ENCODE assay signal across 5 cellular contexts in the genomic region with DNA sequence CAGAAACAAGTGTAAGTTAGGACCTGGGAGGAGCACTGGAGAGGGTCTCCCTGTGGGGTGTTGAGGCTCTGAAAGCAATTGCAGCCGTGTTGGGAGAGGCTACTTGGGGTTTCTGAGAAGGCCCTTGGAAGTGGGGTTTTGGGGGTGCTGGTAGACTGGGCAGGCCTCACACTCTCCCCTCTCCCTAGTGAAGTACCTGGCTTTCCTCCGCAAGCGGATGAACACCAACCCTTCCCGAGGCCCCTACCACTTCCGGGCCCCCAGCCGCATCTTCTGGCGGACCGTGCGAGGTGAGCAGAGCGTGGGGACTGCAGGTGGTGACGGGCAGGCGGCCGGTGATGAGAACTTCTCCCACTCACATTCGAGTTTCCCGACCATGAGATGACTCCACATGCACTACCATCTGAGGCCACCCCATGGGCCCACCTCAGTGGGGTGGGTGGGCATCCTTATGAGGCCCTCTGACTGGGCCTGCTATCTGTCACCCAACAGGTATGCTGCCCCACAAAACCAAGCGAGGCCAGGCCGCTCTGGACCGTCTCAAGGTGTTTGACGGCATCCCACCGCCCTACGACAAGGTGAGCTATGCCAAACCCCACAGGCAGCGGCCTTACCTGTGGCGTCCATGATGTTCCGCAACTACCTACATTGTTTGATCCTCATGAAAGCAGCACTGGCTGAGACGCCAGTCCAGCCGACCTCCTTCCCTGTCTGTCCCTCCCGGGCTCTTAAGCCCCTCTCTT. TPM values are rescaled to one million over a fixed set of nuclear protein-coding genes. Genes with fewer than 3 reads are reported as not detected.
DNase-seq lines count a peak whose midpoint lies in the region; ATAC-seq, FAIRE-seq and TF ChIP-seq lines count a peak whose summit lies in the region.
"Had no signal": no experiment of that assay in that cellular context is flagged by ENCODE, and none has a peak within 500 bp of the region (broad histone marks: within the 10 kb centered on the region; RNA-seq: fewer than 3 reads in every experiment).

No MANE protein-coding gene starts in this region.

- 85% methylated on average over 23 of the region's 27 CpGs for WGBS in K562 (ENCODE audit: insufficient coverage, low coverage, missing lambda C conversion rate)
- 87 to 92% methylated on average over 15 to 27 of the region's 27 CpGs for WGBS in thyroid gland, 2 donors

- FAIRE-seq in K562 (lab: Jason Lieb, UNC) = no peak

- peaks cover 3% of the 10 kb centered on the region for H3K9me1 ChIP-seq in K562 (ENCODE audit: control insufficient read depth, insufficient read depth, low read length)

- peak overlapping the region; percentile 99 for H3K4me3 ChIP-seq in CD4-positive, CD25-positive, alpha-beta regulatory T cell (ENCODE audit: low read depth, low read length)
- peak overlapping the region; percentile 100 for H3K4me3 ChIP-seq in K562
- peak overlapping the region in 1 of 3 donors; percentile 85 for H3K4me3 ChIP-seq in thyroid gland (replicated peaks in 1 of 3)

- BruUV-seq in K562 (replicated peaks; lab: Mats Ljungman, UMichigan) = no TSS peak

- CTCF ChIA-PET in K562 (lab: Yijun Ruan, JAX; ENCODE audit: low intra/inter-chr PET ratio) = no interaction called here

- peak overlapping the region; percentile 79 for H3K27ac ChIP-seq in CD4-positive, CD25-positive, alpha-beta regulatory T cell (ENCODE audit: insufficient read depth, low read length, poor library complexity, severe bottlenecking)
- H3K27ac ChIP-seq in K562 (ENCODE audit: extremely low read depth, low read depth, low read length) (peak overlapping the region; percentile 99), thyroid gland (no peak overlapping the region)

- in situ Hi-C loops in K562 (cut with MboI) = loop anchor here (10.0 kb wide), 1 partner anchor 384 kb away; the partner anchor contains the start of genes AKT1S1 and TBC1D17

- peak overlapping the region; percentile 73 to 98 (median 85) for H3K27ac Mint-ChIP-seq in CD4-positive, CD25-positive, alpha-beta regulatory T cell

- intact Hi-C loops in K562 (cut with micrococcal nuclease) = no loop called here
- intact Hi-C loops in thyroid gland (cut with DNase I) = no loop called here

- TF ChIP-seq RAD21 in K562 (CRISPR knock-in tag; conservative IDR thresholded peaks at IDR 0.05 in 1 of 2, IDR thresholded peaks at IDR 0.05 in 1 of 2) = no peak

- TF ChIP-seq EP300 in K562 (IDR thresholded peaks at IDR 0.05; ENCODE audit: low read length) = no peak

- TF ChIP-seq POLR2A in K562 (conservative IDR thresholded peaks at IDR 0.05) (peak; percentile 54; the same call in 1 of the 2 replicates), thyroid gland (IDR thresholded peaks at IDR 0.05) (no peak)

- TF ChIP-seq CTCF in K562 (IDR thresholded peaks at IDR 0.05 in 2 of 3, conservative IDR thresholded peaks at IDR 0.05 in 1 of 3; ENCODE audit: insufficient read depth in 2 of 3, low read depth in 1 of 3, low read length in 3 of 3) (no peak), thyroid gland (IDR thresholded peaks at IDR 0.05) (no peak)

- peaks cover 30% of the 10 kb centered on the region for H4K20me1 ChIP-seq in K562 (replicated peaks; ENCODE audit: control insufficient read depth, insufficient read depth, low read length)

- DNase-seq in CD4-positive, CD25-positive, alpha-beta regulatory T cell = no peak
- DNase-seq in K562 (ENCODE audit: extremely low read depth in 1 of 4, low spot score in 3 of 4) (peak in 2 of 4 experiments; percentile 32 to 35), thyroid gland (no peak)

- H3K27me3 ChIP-seq in CD4-positive, CD25-positive, alpha-beta regulatory T cell (ENCODE audit: control insufficient read depth, insufficient read depth, low read length) = no peaks in the 10 kb centered on the region
- H3K27me3 ChIP-seq in K562 (ENCODE audit: control insufficient read depth in 2 of 2, insufficient read depth in 2 of 2, low read length in 2 of 2) (no peaks in the 10 kb centered on the region), thyroid gland (no peaks in the 10 kb centered on the region)

- H3K4me3 Mint-ChIP-seq in CD4-positive, CD25-positive, alpha-beta regulatory T cell = peak overlapping the region; percentile 93 to 98 (median 98)

- H2AFZ ChIP-seq in K562 (ENCODE audit: low read depth, low read length) = no peak overlapping the region

- H3K27me3 Mint-ChIP-seq in CD4-positive, CD25-positive, alpha-beta regulatory T cell = no peaks in the 10 kb centered on the region

- H3K9ac ChIP-seq in K562 (ENCODE audit: insufficient read depth in 1 of 2, low read depth in 2 of 2, low read length in 2 of 2) = peak overlapping the region; percentile 97 to 100

- H3K4me1 ChIP-seq in CD4-positive, CD25-positive, alpha-beta regulatory T cell (ENCODE audit: control insufficient read depth, insufficient read depth, low read length, poor library complexity, severe bottlenecking) = peaks cover 42% of the 10 kb centered on the region
- peaks cover 19 to 30% of the 10 kb centered on the region in 2 experiments; a peak in 3 of 5 replicates for H3K4me1 ChIP-seq in K562 (replicated peaks in 1 of 2; ENCODE audit: control insufficient read depth in 2 of 2, insufficient read depth in 2 of 2, low read length in 2 of 2)
- H3K4me1 ChIP-seq in thyroid gland = peaks cover 20 to 22% of the 10 kb centered on the region in 2 donors

- peaks cover 49% of the 10 kb centered on the region for H3K36me3 ChIP-seq in CD4-positive, CD25-positive, alpha-beta regulatory T cell (ENCODE audit: control insufficient read depth, insufficient read depth, low read length)
- peaks cover 53% of the 10 kb centered on the region for H3K36me3 ChIP-seq in K562 (ENCODE audit: control insufficient read depth, insufficient read depth, low read length)
- peaks cover 38 to 40% of the 10 kb centered on the region in 2 donors for H3K36me3 ChIP-seq in thyroid gland

- POLR2A ChIA-PET in K562 (lab: Yijun Ruan, JAX) = interaction anchor here (0.6 to 1.4 kb wide), 2 partner anchors 43 to 880 kb away, joined by 3 to 4 read pairs; no protein-coding TSS in a partner anchor

- peaks cover 0 to 74% (median 39%) of the 10 kb centered on the region in 4 donors for H3K4me1 Mint-ChIP-seq in CD4-positive, CD25-positive, alpha-beta regulatory T cell

- H3K9me3 ChIP-seq in CD4-positive, CD25-positive, alpha-beta regulatory T cell (ENCODE audit: control insufficient read depth in 2 of 2, low read length in 2 of 2) = no peaks in the 10 kb centered on the region
- H3K9me3 ChIP-seq in K562 (replicated peaks; ENCODE audit: control insufficient read depth, insufficient read depth, low read depth, low read length) (no peaks in the 10 kb centered on the region), thyroid gland (no peaks in the 10 kb centered on the region)

- ATAC-seq in CD4-positive, CD25-positive, alpha-beta regulatory T cell (ENCODE audit: low read depth in 2 of 2) = no peak
- ATAC-seq in K562 (no peak), HG03159 (IDR thresholded peaks at IDR 0.05; ENCODE audit: unreplicated experiment) (no peak)

- peaks cover 42% of the 10 kb centered on the region for H3K36me3 Mint-ChIP-seq in CD4-positive, CD25-positive, alpha-beta regulatory T cell

- peaks cover 49% of the 10 kb centered on the region for H3K79me2 ChIP-seq in K562 (ENCODE audit: control insufficient read depth, insufficient read depth, low read length)

- peak overlapping the region; percentile 95 for H3K4me2 ChIP-seq in K562 (ENCODE audit: insufficient read depth, low read length)

- H3K9me3 Mint-ChIP-seq in CD4-positive, CD25-positive, alpha-beta regulatory T cell = peaks cover 0 to 2% (median 0%) of the 10 kb centered on the region in 7 donors

RNA-seq across cellular contexts. Expression of gene RPL13A, which starts 3.0 kb away (rescaled TPM):
- total RNA-seq in CD4-positive, CD25-positive, alpha-beta regulatory T cell = 3,622 TPM
- 1,000 to 10,000 TPM; 1,768 to 2,996 (median 2,546) TPM for polyA plus RNA-seq in CD4-positive, CD25-positive, alpha-beta regulatory T cell
- total RNA-seq in K562 (2011; cell fraction: chromatin; rRNA removed; ENCODE audit: low replicate concordance) = 424 and 920 TPM in 2 replicates
- 1,992 and 2,335 TPM in 2 replicates for total RNA-seq in K562 (2011; cell fraction: nucleolus; rRNA removed)
- 1,435 and 2,039 TPM in 2 replicates for total RNA-seq in K562 (2011; cell fraction: nucleoplasm; rRNA removed)
- total RNA-seq in K562 (2014; rRNA removed) (4,435 and 4,908 TPM in 2 replicates), K562 (2014; rRNA removed; fragmentation: Illumina TruSeq; extraction: Trizol) (1,693 and 1,744 TPM in 2 replicates), K562 (2015; rRNA removed; fragmentation: Illumina TruSeq; extraction: Trizol) (2,336 and 2,363 TPM in 2 replicates), K562 (2021) (3,484 and 3,598 TPM in 2 replicates), thyroid gland (1,000 to 10,000 TPM; 1,542 to 2,853 (median 2,123) TPM)
- polyA plus RNA-seq in K562 (2011; rRNA removed) (3,377 and 4,740 TPM in 2 replicates), K562 (2014; fragmentation: Illumina TruSeq; extraction: Trizol) (2,949 and 2,951 TPM in 2 replicates), K562 (2014; fragmentation: Nextera tagmentation; extraction: Ambion mirVana) (1,000 to 10,000 TPM; 2,516 to 2,665 TPM), K562 (2014; rRNA removed) (5,374 and 5,482 TPM in 2 replicates)
- polyA plus RNA-seq in K562 (2011; cell fraction: cytosol; rRNA removed) = 4,156 and 5,491 TPM in 2 replicates
- polyA plus RNA-seq in K562 (2011; cell fraction: nucleus; rRNA removed) = 2,583 and 2,819 TPM in 2 replicates
- polyA plus RNA-seq in K562 (2012) = 5,015 and 6,183 TPM in 2 replicates
- polyA minus RNA-seq in K562 (2011; rRNA and poly(A)+ RNA removed) = 823 and 942 TPM in 2 replicates
- polyA minus RNA-seq in K562 (2011; cell fraction: cytosol; rRNA and poly(A)+ RNA removed) = 967 and 1,445 TPM in 2 replicates
- 1,358 and 2,443 TPM in 2 replicates for polyA minus RNA-seq in K562 (2011; cell fraction: nucleus; rRNA and poly(A)+ RNA removed)

RNA-seq across cellular contexts. Expression of gene RPS11, which starts 5.8 kb away (rescaled TPM):
- total RNA-seq in CD4-positive, CD25-positive, alpha-beta regulatory T cell = 2,000 TPM
- 1,000 to 10,000 TPM; 1,810 to 2,513 (median 2,330) TPM for polyA plus RNA-seq in CD4-positive, CD25-positive, alpha-beta regulatory T cell
- 240 and 424 TPM in 2 replicates for total RNA-seq in K562 (2011; cell fraction: chromatin; rRNA removed; ENCODE audit: low replicate concordance)
- 713 and 872 TPM in 2 replicates for total RNA-seq in K562 (2011; cell fraction: nucleolus; rRNA removed)
- 819 and 1,369 TPM in 2 replicates for total RNA-seq in K562 (2011; cell fraction: nucleoplasm; rRNA removed)
- 4,429 and 4,457 TPM in 2 replicates for total RNA-seq in K562 (2014; rRNA removed)
- total RNA-seq in K562 (2014; rRNA removed; fragmentation: Illumina TruSeq; extraction: Trizol) = 3,727 and 4,095 TPM in 2 replicates
- total RNA-seq in K562 (2015; rRNA removed; fragmentation: Illumina TruSeq; extraction: Trizol) = 4,584 and 4,811 TPM in 2 replicates
- 2,569 and 2,586 TPM in 2 replicates for total RNA-seq in K562 (2021)
- polyA plus RNA-seq in K562 (2011; rRNA removed) = 3,634 and 4,412 TPM in 2 replicates
- polyA plus RNA-seq in K562 (2011; cell fraction: cytosol; rRNA removed) = 6,629 and 8,365 TPM in 2 replicates
- 1,560 and 2,176 TPM in 2 replicates for polyA plus RNA-seq in K562 (2011; cell fraction: nucleus; rRNA removed)
- 4,370 and 4,381 TPM in 2 replicates for polyA plus RNA-seq in K562 (2012)
- 9,049 and 9,152 TPM in 2 replicates for polyA plus RNA-seq in K562 (2014; fragmentation: Illumina TruSeq; extraction: Trizol)
- polyA plus RNA-seq in K562 (2014; fragmentation: Nextera tagmentation; extraction: Ambion mirVana) = 1,000 to 10,000 TPM; 3,635 to 4,338 TPM
- polyA plus RNA-seq in K562 (2014; rRNA removed) = 4,533 and 5,388 TPM in 2 replicates
- 1,200 and 1,243 TPM in 2 replicates for polyA minus RNA-seq in K562 (2011; rRNA and poly(A)+ RNA removed)
- polyA minus RNA-seq in K562 (2011; cell fraction: cytosol; rRNA and poly(A)+ RNA removed) = 776 and 786 TPM in 2 replicates
- 241 and 515 TPM in 2 replicates for polyA minus RNA-seq in K562 (2011; cell fraction: nucleus; rRNA and poly(A)+ RNA removed)
- 1,000 to 10,000 TPM; 1,543 to 4,390 (median 2,518) TPM for total RNA-seq in thyroid gland

RNA-seq across cellular contexts. Expression of gene FLT3LG, which starts 16.4 kb away (rescaled TPM):
- 250 TPM for total RNA-seq in CD4-positive, CD25-positive, alpha-beta regulatory T cell
- polyA plus RNA-seq in CD4-positive, CD25-positive, alpha-beta regulatory T cell = 100 to 1,000 TPM; 103 to 154 (median 112) TPM
- 5.7 and 5.8 TPM in 2 replicates for total RNA-seq in K562 (2011; cell fraction: chromatin; rRNA removed; ENCODE audit: low replicate concordance)
- 3.2 and 4.3 TPM in 2 replicates for total RNA-seq in K562 (2011; cell fraction: nucleolus; rRNA removed)
- 5.0 and 5.5 TPM in 2 replicates for total RNA-seq in K562 (2011; cell fraction: nucleoplasm; rRNA removed)
- total RNA-seq in K562 (2014; rRNA removed) (0.86 and 2.2 TPM in 2 replicates), K562 (2014; rRNA removed; fragmentation: Illumina TruSeq; extraction: Trizol) (0.35 and 1.1 TPM in 2 replicates), K562 (2015; rRNA removed; fragmentation: Illumina TruSeq; extraction: Trizol) (1.1 and 1.5 TPM in 2 replicates), K562 (2021) (5.0 and 6.4 TPM in 2 replicates), thyroid gland (1 to 10 TPM; 2.8 to 7.3 (median 6.3) TPM)
- polyA plus RNA-seq in K562 (2011; rRNA removed) (1.2 and 2.5 TPM in 2 replicates), K562 (2014; fragmentation: Illumina TruSeq; extraction: Trizol) (1.4 and 3.4 TPM in 2 replicates), K562 (2014; fragmentation: Nextera tagmentation; extraction: Ambion mirVana) (under 1 TPM; 0.31 to 0.49 TPM), K562 (2014; rRNA removed) (2.8 and 4.2 TPM in 2 replicates)
- polyA plus RNA-seq in K562 (2011; cell fraction: cytosol; rRNA removed) = 1.7 and 5.8 TPM in 2 replicates
- polyA plus RNA-seq in K562 (2011; cell fraction: nucleus; rRNA removed) = 2.3 and 4.0 TPM in 2 replicates
- polyA plus RNA-seq in K562 (2012) = 5.5 and 15.1 TPM in 2 replicates
- polyA minus RNA-seq in K562 (2011; rRNA and poly(A)+ RNA removed) = 0.24 and 0.95 TPM in 2 replicates
- 2.0 TPM in 1 of 2 replicates, not detected in the other for polyA minus RNA-seq in K562 (2011; cell fraction: cytosol; rRNA and poly(A)+ RNA removed)
- polyA minus RNA-seq in K562 (2011; cell fraction: nucleus; rRNA and poly(A)+ RNA removed) = 0.54 and 1.6 TPM in 2 replicates
- total RNA-seq: G401 had no signal

RNA-seq across cellular contexts. Expression of gene FCGRT, which starts 22.0 kb away (rescaled TPM):
- total RNA-seq in CD4-positive, CD25-positive, alpha-beta regulatory T cell = 23.3 TPM
- polyA plus RNA-seq in CD4-positive, CD25-positive, alpha-beta regulatory T cell = 10 to 100 TPM; 43.0 to 63.0 (median 49.8) TPM
- 2.5 and 8.7 TPM in 2 replicates for total RNA-seq in K562 (2011; cell fraction: chromatin; rRNA removed; ENCODE audit: low replicate concordance)
- total RNA-seq in K562 (2011; cell fraction: nucleolus; rRNA removed) = 5.9 and 8.0 TPM in 2 replicates
- 4.7 and 6.6 TPM in 2 replicates for total RNA-seq in K562 (2011; cell fraction: nucleoplasm; rRNA removed)
- total RNA-seq in K562 (2014; rRNA removed) (0.77 and 2.8 TPM in 2 replicates), K562 (2014; rRNA removed; fragmentation: Illumina TruSeq; extraction: Trizol) (0.38 and 1.1 TPM in 2 replicates), K562 (2015; rRNA removed; fragmentation: Illumina TruSeq; extraction: Trizol) (1.2 and 1.7 TPM in 2 replicates), K562 (2021) (2.2 and 4.0 TPM in 2 replicates), thyroid gland (100 to 1,000 TPM; 149 to 248 (median 180) TPM)
- polyA plus RNA-seq in K562 (2011; rRNA removed) (1.0 and 8.6 TPM in 2 replicates), K562 (2014; fragmentation: Illumina TruSeq; extraction: Trizol) (1.4 and 1.6 TPM in 2 replicates), K562 (2014; fragmentation: Nextera tagmentation; extraction: Ambion mirVana) (under 1 TPM; 0.11 to 0.18 TPM), K562 (2014; rRNA removed) (1.8 and 2.2 TPM in 2 replicates)
- 2.7 and 9.7 TPM in 2 replicates for polyA plus RNA-seq in K562 (2011; cell fraction: cytosol; rRNA removed)
- polyA plus RNA-seq in K562 (2011; cell fraction: nucleus; rRNA removed) = 3.4 and 18.3 TPM in 2 replicates
- 3.5 and 7.8 TPM in 2 replicates for polyA plus RNA-seq in K562 (2012)
- 0.56 and 3.3 TPM in 2 replicates for polyA minus RNA-seq in K562 (2011; rRNA and poly(A)+ RNA removed)
- 1.4 and 10.9 TPM in 2 replicates for polyA minus RNA-seq in K562 (2011; cell fraction: cytosol; rRNA and poly(A)+ RNA removed)
- 0.40 and 2.1 TPM in 2 replicates for polyA minus RNA-seq in K562 (2011; cell fraction: nucleus; rRNA and poly(A)+ RNA removed)

RNA-seq across cellular contexts. Expression of gene RCN3, which starts 37.3 kb away (rescaled TPM):
- 3.6 TPM for total RNA-seq in CD4-positive, CD25-positive, alpha-beta regulatory T cell
- 1 to 10 TPM; 1.5 to 5.5 (median 2.5) TPM for polyA plus RNA-seq in CD4-positive, CD25-positive, alpha-beta regulatory T cell
- 2.7 and 4.6 TPM in 2 replicates for total RNA-seq in K562 (2011; cell fraction: chromatin; rRNA removed; ENCODE audit: low replicate concordance)
- 6.2 and 9.2 TPM in 2 replicates for total RNA-seq in K562 (2011; cell fraction: nucleolus; rRNA removed)
- 6.4 and 6.9 TPM in 2 replicates for total RNA-seq in K562 (2011; cell fraction: nucleoplasm; rRNA removed)
- total RNA-seq in K562 (2014; rRNA removed) (14.1 and 17.7 TPM in 2 replicates), K562 (2014; rRNA removed; fragmentation: Illumina TruSeq; extraction: Trizol) (0.70 and 1.3 TPM in 2 replicates), K562 (2015; rRNA removed; fragmentation: Illumina TruSeq; extraction: Trizol) (2.6 and 3.2 TPM in 2 replicates), K562 (2021) (9.0 TPM in 2 replicates), thyroid gland (10 to 100 TPM in 3 of 4 donors, 1 to 10 TPM in 1; 9.7 to 12.6 (median 11.3) TPM)
- polyA plus RNA-seq in K562 (2011; rRNA removed) (1.6 and 3.3 TPM in 2 replicates), K562 (2014; fragmentation: Illumina TruSeq; extraction: Trizol) (2.0 and 6.4 TPM in 2 replicates), K562 (2014; fragmentation: Nextera tagmentation; extraction: Ambion mirVana) (under 1 TPM; 0.43 to 0.76 TPM), K562 (2014; rRNA removed) (4.9 and 6.8 TPM in 2 replicates)
- polyA plus RNA-seq in K562 (2011; cell fraction: cytosol; rRNA removed) = 4.5 and 6.6 TPM in 2 replicates
- 5.2 TPM in 2 replicates for polyA plus RNA-seq in K562 (2011; cell fraction: nucleus; rRNA removed)
- polyA plus RNA-seq in K562 (2012) = 4.2 and 4.7 TPM in 2 replicates
- polyA minus RNA-seq in K562 (2011; rRNA and poly(A)+ RNA removed) = 0.15 and 0.25 TPM in 2 replicates
- 3.2 and 8.5 TPM in 2 replicates for polyA minus RNA-seq in K562 (2011; cell fraction: cytosol; rRNA and poly(A)+ RNA removed)
- polyA minus RNA-seq in K562 (2011; cell fraction: nucleus; rRNA and poly(A)+ RNA removed) = 1.5 and 2.7 TPM in 2 replicates

Comparison
In these comparisons a context has a peak if more than half of its experiments do, and no peak if none do; other contexts are left out.
1. H3K27ac ChIP-seq: peak in CD4-positive, CD25-positive, alpha-beta regulatory T cell (single experiment) and K562 (single experiment); none in thyroid gland (0 of 3).
2. RNA of gene FLT3LG, which starts 16.4 kb away (total RNA-seq): 250 TPM in CD4-positive, CD25-positive, alpha-beta regulatory T cell (single experiment); 2.8 to 7.3 TPM in thyroid gland and 0.35 to 6.4 TPM in K562; every median in the first group is over 10 times any median in the second.